In genomic region chr6:122609881-122610689, GRCh38 we compare ENCODE assay signal across 8 cellular contexts. TPM values are rescaled to one million over a fixed set of nuclear protein-coding genes. Genes with fewer than 3 reads are reported as not detected.
DNase-seq lines count a peak whose midpoint lies in the region; ATAC-seq and TF ChIP-seq lines count a peak whose summit lies in the region.

Gene PKIB, plus strand, starts transcription at chr6:122610405. Its CDS starts 107,390 bp downstream, at chr6:122717795.

- intact Hi-C loops in adrenal gland (cut with DNase I) (no loop called here), heart left ventricle (cut with DNase I) (no loop called here), ovary (cut with DNase I) (no loop called here)

- H3K4me3 ChIP-seq in GM08714 (ENCODE audit: low read length) = peak within 1 kb of the TSS; percentile 45
- peak within 1 kb of the TSS; percentile 38 for H3K4me3 ChIP-seq in Loucy (ENCODE audit: low read length, poor library complexity, severe bottlenecking)
- peak within 1 kb of the TSS in 3 of 4 donors; percentile 4 to 74 (median 33) for H3K4me3 ChIP-seq in adrenal gland
- peak within 1 kb of the TSS; percentile 30 to 66 (median 54) for H3K4me3 ChIP-seq in heart left ventricle
- peak within 1 kb of the TSS; percentile 39 for H3K4me3 ChIP-seq in ovary

- H3K27ac ChIP-seq in adrenal gland = no peak within 1 kb of the TSS
- H3K27ac ChIP-seq in heart left ventricle = no peak within 1 kb of the TSS
- H3K27ac ChIP-seq in ovary = no peak within 1 kb of the TSS

- no peaks in the 10 kb centered on the region for H3K9me3 ChIP-seq in Loucy (ENCODE audit: insufficient read depth, low read depth, low read length)
- H3K9me3 ChIP-seq in adrenal gland (replicated peaks in 1 of 3) = no peaks in the 10 kb centered on the region
- H3K9me3 ChIP-seq in heart left ventricle = no peaks in the 10 kb centered on the region
- no peaks in the 10 kb centered on the region for H3K9me3 ChIP-seq in ovary

- no peaks in the 10 kb centered on the region for H3F3A ChIP-seq in Loucy (ENCODE audit: low read depth)

- H3K4me1 ChIP-seq in Loucy (ENCODE audit: insufficient read depth, low read length, poor library complexity, severe bottlenecking) (no peaks in the 10 kb centered on the region), adrenal gland (replicated peaks in 1 of 2) (peaks cover 17 to 19% of the 10 kb centered on the region in 2 donors), heart left ventricle (peaks cover 3 to 21% (median 11%) of the 10 kb centered on the region in 12 donors), ovary (ENCODE audit: insufficient read depth) (peaks cover 8% of the 10 kb centered on the region)

- peak; percentile 82 to 99 (median 98) for ATAC-seq in heart left ventricle

- DNase-seq in HCEC 1CT = peak; percentile 79
- peak; percentile 82 for DNase-seq in SHP77 treated with DMSO at 0.1 percent for 48 hours (lab: John Stamatoyannopoulos, UW)
- DNase-seq in adrenal gland = peak; percentile 72 to 87 (median 81)
- DNase-seq in heart left ventricle = peak; percentile 50 to 83 (median 59)
- DNase-seq in ovary = peak; percentile 13 to 37 (median 25)
- no peak for DNase-seq in effector CD8-positive, alpha-beta T cell (lab: John Stamatoyannopoulos, UW)

- peak within 1 kb of the TSS; percentile 41; the same call in 1 of the 2 replicates for H2AFZ ChIP-seq in Loucy (ENCODE audit: low read length)

- no peak within 1 kb of the TSS for H3K9ac ChIP-seq in Loucy (ENCODE audit: low read depth, low read length, poor library complexity, severe bottlenecking)

- H3K79me2 ChIP-seq in Loucy (ENCODE audit: insufficient read depth, low read length) = no peaks in the 10 kb centered on the region

- H3K9me2 ChIP-seq in Loucy (replicated peaks; ENCODE audit: low read depth, low read length) = no peaks in the 10 kb centered on the region

- H3K27me3 ChIP-seq in Loucy (ENCODE audit: insufficient read depth, low read length, poor library complexity, severe bottlenecking) (no peaks in the 10 kb centered on the region), adrenal gland (no peaks in the 10 kb centered on the region), heart left ventricle (peaks cover 0 to 40% (median 13%) of the 10 kb centered on the region in 9 donors), ovary (no peaks in the 10 kb centered on the region)

- H3K36me3 ChIP-seq in Loucy (ENCODE audit: insufficient read depth, low read length) = no peaks in the 10 kb centered on the region
- no peaks in the 10 kb centered on the region for H3K36me3 ChIP-seq in adrenal gland (replicated peaks in 1 of 2)
- no peaks in the 10 kb centered on the region for H3K36me3 ChIP-seq in heart left ventricle
- H3K36me3 ChIP-seq in ovary = no peaks in the 10 kb centered on the region

- TF ChIP-seq CTCF in Loucy (conservative IDR thresholded peaks at IDR 0.05; ENCODE audit: low read length) (no peak), adrenal gland (IDR thresholded peaks at IDR 0.05) (peak in 3 of 6 experiments; percentile 5 to 32 (median 30)), heart left ventricle (IDR thresholded peaks at IDR 0.05) (peak in 7 of 12 donors; percentile 3 to 40 (median 23)), ovary (IDR thresholded peaks at IDR 0.05) (no peak)

- WGBS in adrenal gland, 4 donors = 1 to 3% (median 1%) methylated on average over 24 to 66 of the region's 66 CpGs
- 2 to 5% (median 3%) methylated on average over 28 to 66 of the region's 66 CpGs for WGBS in heart left ventricle, 4 donors
- 0 to 2% (median 1%) methylated on average over 61 to 66 of the region's 66 CpGs for WGBS in ovary, 3 donors

- no peak for TF ChIP-seq EP300 in ovary (IDR thresholded peaks at IDR 0.05)

- TF ChIP-seq POLR2A in adrenal gland (IDR thresholded peaks at IDR 0.05) (peak; percentile 26 to 65), heart left ventricle (IDR thresholded peaks at IDR 0.05) (no peak), ovary (IDR thresholded peaks at IDR 0.05) (no peak)

- H4K20me1 ChIP-seq in Loucy (ENCODE audit: insufficient read depth, low read length, poor library complexity, severe bottlenecking) = no peaks in the 10 kb centered on the region

- peak within 1 kb of the TSS; percentile 60 for H3K4me2 ChIP-seq in Loucy (ENCODE audit: low read depth, low read length, poor library complexity, severe bottlenecking)

RNA-seq across cellular contexts. Expression of gene PKIB, which starts in this region (rescaled TPM):
- total RNA-seq in adrenal gland (1 to 10 TPM in 7 of 8 donors, under 1 TPM in 1; 0.48 to 6.2 (median 2.1) TPM), heart left ventricle (under 1 TPM in 5 of 9 donors, not detected in 4; 0.27 to 0.96 (median 0.46) TPM), ovary (1 to 10 TPM in 3 of 7 donors, under 1 TPM in 3, not detected in 1; 0.36 to 2.7 (median 1.1) TPM)
- polyA plus RNA-seq in adrenal gland (1 to 10 TPM; 2.4 to 4.3 (median 2.7) TPM), heart left ventricle (under 1 TPM; 0.50 to 0.72 TPM), ovary (under 1 TPM; 0.97 to 0.99 TPM)

Comparison
In these comparisons a context has a peak if more than half of its experiments do, and no peak if none do; other contexts are left out.
1. Peak in DNase-seq, ATAC-seq and H3K4me3 ChIP-seq in heart left ventricle; RNA of the gene not detected or under 1 TPM.
2. CTCF ChIP-seq: peak in heart left ventricle (7 of 12); none in Loucy (single experiment) and ovary (0 of 3).
3. POLR2A ChIP-seq: peak in adrenal gland (2 of 2); none in heart left ventricle (0 of 2) and ovary (single experiment).
4. Peak in every context shown above with its lines, with median percentiles within 50 percentile points of each other: H3K4me3 ChIP-seq.